In the genomic region with DNA sequence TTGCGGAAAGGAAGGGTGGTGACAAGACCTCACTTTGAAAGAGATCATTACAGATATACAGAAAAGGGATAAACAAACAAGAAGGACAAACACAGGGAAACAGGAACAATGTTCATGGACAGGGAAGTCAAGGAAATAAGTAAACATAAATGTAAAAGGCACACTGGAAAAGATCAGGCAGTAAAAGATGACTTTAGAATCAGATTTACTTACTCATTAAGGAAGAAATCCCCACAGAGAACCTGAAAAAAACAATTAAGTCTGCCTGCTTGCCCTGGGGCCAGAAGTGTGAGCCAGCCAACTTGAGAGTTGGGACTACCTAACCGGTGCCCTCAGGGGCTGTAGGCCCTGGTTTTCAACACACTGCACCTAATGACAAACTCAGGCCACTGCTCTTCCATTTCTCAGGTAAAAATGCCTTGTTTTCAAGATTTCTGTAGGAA, we compare ENCODE assay signal across 9 cellular contexts. TPM values are rescaled to one million over a fixed set of nuclear protein-coding genes. Genes with fewer than 3 reads are reported as not detected.
DNase-seq lines count a peak whose midpoint lies in the region; ATAC-seq and TF ChIP-seq lines count a peak whose summit lies in the region.
"Had no signal": no experiment of that assay in that cellular context is flagged by ENCODE, and none has a peak within 500 bp of the region (broad histone marks: within the 10 kb centered on the region; RNA-seq: fewer than 3 reads in every experiment).

No MANE protein-coding gene starts in this region.

- peak overlapping the region; percentile 98 for H3K4me3 Mint-ChIP-seq in activated T-cell treated with anti-CD3 and anti-CD28 coated beads, Interleukin-2, amount 50 U/mL, for 24 hours
- H3K4me3 Mint-ChIP-seq in T-cell (peak overlapping the region; percentile 95 to 99 (median 95)), glutamatergic neuron (ENCODE audit: unreplicated experiment) (peak overlapping the region; percentile 92)
- peak overlapping the region; percentile 97 for H3K4me3 Mint-ChIP-seq in stimulated activated effector memory CD8-positive, alpha-beta T cell treated with anti-CD3 and anti-CD28 coated beads, Interleukin-12 subunit alpha, Interleukin-12 subunit beta, amount 100 ng/mL, for 72 hours

- no peak for ATAC-seq in T-cell (replicated peaks in 1 of 4)
- ATAC-seq in stimulated activated effector memory CD8-positive, alpha-beta T cell treated with anti-CD3 and anti-CD28 coated beads, Interleukin-12 subunit alpha, Interleukin-12 subunit beta, amount 100 ng/mL, for 72 hours, result no peak
- no peak for ATAC-seq in HG03139 (IDR thresholded peaks at IDR 0.05; ENCODE audit: unreplicated experiment)

- H3K27ac Mint-ChIP-seq in activated T-cell treated with anti-CD3 and anti-CD28 coated beads, Interleukin-2, amount 50 U/mL, for 24 hours, result peak overlapping the region; percentile 96
- peak overlapping the region; percentile 9 to 96 for H3K27ac Mint-ChIP-seq in T-cell
- H3K27ac Mint-ChIP-seq in glutamatergic neuron (ENCODE audit: unreplicated experiment), result peak overlapping the region; percentile 20
- H3K27ac Mint-ChIP-seq in stimulated activated effector memory CD8-positive, alpha-beta T cell treated with anti-CD3 and anti-CD28 coated beads, Interleukin-12 subunit alpha, Interleukin-12 subunit beta, amount 100 ng/mL, for 72 hours, result peak overlapping the region; percentile 96

- peaks cover 66% of the 10 kb centered on the region for H3K36me3 Mint-ChIP-seq in activated T-cell treated with anti-CD3 and anti-CD28 coated beads, Interleukin-2, amount 50 U/mL, for 24 hours (ENCODE audit: low read depth)
- H3K36me3 Mint-ChIP-seq in T-cell, result peaks cover 19% of the 10 kb centered on the region
- H3K36me3 Mint-ChIP-seq in glutamatergic neuron (ENCODE audit: unreplicated experiment), result no peaks in the 10 kb centered on the region
- H3K36me3 Mint-ChIP-seq in stimulated activated effector memory CD8-positive, alpha-beta T cell treated with anti-CD3 and anti-CD28 coated beads, Interleukin-12 subunit alpha, Interleukin-12 subunit beta, amount 100 ng/mL, for 72 hours, result peaks cover 30% of the 10 kb centered on the region

- H3K27me3 Mint-ChIP-seq in activated T-cell treated with anti-CD3 and anti-CD28 coated beads, Interleukin-2, amount 50 U/mL, for 24 hours, result no peaks in the 10 kb centered on the region
- no peaks in the 10 kb centered on the region for H3K27me3 Mint-ChIP-seq in T-cell
- peaks cover 3% of the 10 kb centered on the region for H3K27me3 Mint-ChIP-seq in glutamatergic neuron (ENCODE audit: unreplicated experiment)

- H3K9me3 Mint-ChIP-seq in activated T-cell treated with anti-CD3 and anti-CD28 coated beads, Interleukin-2, amount 50 U/mL, for 24 hours, result no peaks in the 10 kb centered on the region
- H3K9me3 Mint-ChIP-seq in T-cell (no peaks in the 10 kb centered on the region), glutamatergic neuron (ENCODE audit: unreplicated experiment) (peaks cover 7% of the 10 kb centered on the region)
- no peaks in the 10 kb centered on the region for H3K9me3 Mint-ChIP-seq in stimulated activated effector memory CD8-positive, alpha-beta T cell treated with anti-CD3 and anti-CD28 coated beads, Interleukin-12 subunit alpha, Interleukin-12 subunit beta, amount 100 ng/mL, for 72 hours

- H3K4me1 Mint-ChIP-seq in activated T-cell treated with anti-CD3 and anti-CD28 coated beads, Interleukin-2, amount 50 U/mL, for 24 hours (ENCODE audit: low read depth), result peaks cover 83% of the 10 kb centered on the region
- peaks cover 58 to 88% (median 88%) of the 10 kb centered on the region in 3 donors for H3K4me1 Mint-ChIP-seq in T-cell
- H3K4me1 Mint-ChIP-seq in glutamatergic neuron (ENCODE audit: low read depth, unreplicated experiment), result peaks cover 41% of the 10 kb centered on the region
- peaks cover 73% of the 10 kb centered on the region for H3K4me1 Mint-ChIP-seq in stimulated activated effector memory CD8-positive, alpha-beta T cell treated with anti-CD3 and anti-CD28 coated beads, Interleukin-12 subunit alpha, Interleukin-12 subunit beta, amount 100 ng/mL, for 72 hours

- peak; percentile 19 for DNase-seq in activated T-cell treated with anti-CD3 and anti-CD28 coated beads, Interleukin-2, amount 50 U/mL, for 24 hours
- no peak for DNase-seq in activated T-cell treated with anti-CD3 and anti-CD28 coated beads, Interleukin-2, amount 50 U/mL, for 1 hour
- DNase-seq in T-cell (no peak), glutamatergic neuron (peak; percentile 34), NCI-H2107 treated with DMSO at 0.1 percent for 48 hours (lab: John Stamatoyannopoulos, UW; ENCODE audit: unreplicated experiment) (no peak), DMS114 treated with DMSO at 0.1 percent for 48 hours (lab: John Stamatoyannopoulos, UW; ENCODE audit: unreplicated experiment) (no peak)
- DNase-seq in stimulated activated effector memory CD8-positive, alpha-beta T cell treated with anti-CD3 and anti-CD28 coated beads, Interleukin-12 subunit alpha, Interleukin-12 subunit beta, amount 100 ng/mL, for 72 hours (ENCODE audit: low spot score in 2 of 2), result no peak
- DNase-seq: Calu3 had no signal

- TF ChIP-seq CTCF in glutamatergic neuron (IDR thresholded peaks at IDR 0.05; ENCODE audit: partially characterized antibody, unreplicated experiment), result no peak

- POLR2A ChIA-PET in T-cell (lab: Charles Lee), result no interaction called here

- CTCF ChIA-PET in T-cell (lab: Charles Lee), result interaction anchor here in 1 of 2 donors (1.2 kb wide), 1 partner anchor 59 kb away, joined by 5 read pairs; no protein-coding TSS in a partner anchor

RNA-seq across cellular contexts. Expression of gene APMAP, which starts 1.7 kb away (rescaled TPM):
- total RNA-seq in T-cell, result 10 to 100 TPM; 32.2 to 53.0 (median 49.8) TPM
- total RNA-seq in glutamatergic neuron (ENCODE audit: unreplicated experiment), result 218 TPM

RNA-seq across cellular contexts. Expression of gene CST7, which starts 41.8 kb away (rescaled TPM):
- total RNA-seq in T-cell (10 to 100 TPM; 22.8 to 92.0 (median 46.2) TPM), glutamatergic neuron (ENCODE audit: unreplicated experiment) (not detected)
- total RNA-seq: Calu3 had no signal

Comparison
In these comparisons a context has a peak if more than half of its experiments do, and no peak if none do; other contexts are left out.
1. DNase-seq: peak in activated T-cell treated with anti-CD3 and anti-CD28 coated beads, Interleukin-2, amount 50 U/mL, for 24 hours (single experiment) and glutamatergic neuron (single experiment); none in activated T-cell treated with anti-CD3 and anti-CD28 coated beads, Interleukin-2, amount 50 U/mL, for 1 hour (single experiment), T-cell (0 of 34), stimulated activated effector memory CD8-positive, alpha-beta T cell treated with anti-CD3 and anti-CD28 coated beads, Interleukin-12 subunit alpha, Interleukin-12 subunit beta, amount 100 ng/mL, for 72 hours (0 of 2), NCI-H2107 treated with DMSO at 0.1 percent for 48 hours (single experiment) and DMS114 treated with DMSO at 0.1 percent for 48 hours (single experiment).
2. H3K27ac Mint-ChIP-seq: peak in every context shown above with its lines; median percentile 96 in activated T-cell treated with anti-CD3 and anti-CD28 coated beads, Interleukin-2, amount 50 U/mL, for 24 hours; 96 in stimulated activated effector memory CD8-positive, alpha-beta T cell treated with anti-CD3 and anti-CD28 coated beads, Interleukin-12 subunit alpha, Interleukin-12 subunit beta, amount 100 ng/mL, for 72 hours; 52 in T-cell; 20 in glutamatergic neuron.
3. RNA of gene CST7, which starts 41.8 kb away (total RNA-seq): 22.8 to 92.0 TPM in T-cell; not detected in glutamatergic neuron (single experiment); every median in the first group is over 10 times any median in the second.
4. Peak in every context shown above with its lines, with median percentiles within 50 percentile points of each other: H3K4me3 Mint-ChIP-seq.